3 cellular contexts compared by ENCODE assay signal in genomic region chr19:11464333-11465265, GRCh38.
TF ChIP-seq lines count a peak whose summit lies in the region.

No MANE protein-coding gene starts in this region.

TF ChIP-seq in GM12891, 5 proteins besides CTCF, POLR2A, EP300 and RAD21:
- TF ChIP-seq SPI1 (IDR thresholded peaks at IDR 0.05; ENCODE audit: low read depth, low read length) (no peak), PAX5 (IDR thresholded peaks at IDR 0.05; ENCODE audit: insufficient read depth, low read length, severe bottlenecking) (no peak), POU2F2 (IDR thresholded peaks at IDR 0.05; ENCODE audit: low read depth, low read length) (no peak), POLR2AphosphoS5 (IDR thresholded peaks at IDR 0.05; ENCODE audit: low read depth, low read length) (no peak), TAF1 (IDR thresholded peaks at IDR 0.05; ENCODE audit: low read depth, low read length) (no peak)
TF ChIP-seq in GM12891: peak in this region for 0.

TF ChIP-seq in HCT116, 20 proteins besides CTCF, POLR2A, EP300 and RAD21:
- TF ChIP-seq ZNF274 (IDR thresholded peaks at IDR 0.05; ENCODE audit: low read depth, low read length): no peak
- TF ChIP-seq MAX (IDR thresholded peaks at IDR 0.05): no peak
- no peak for TF ChIP-seq EZH2phosphoT487 (IDR thresholded peaks at IDR 0.05; ENCODE audit: borderline replicate concordance)
- no peak for TF ChIP-seq EZH2 (IDR thresholded peaks at IDR 0.05)
- TF ChIP-seq SIN3A (IDR thresholded peaks at IDR 0.05; ENCODE audit: low read depth): no peak
- no peak for TF ChIP-seq CBX3 (IDR thresholded peaks at IDR 0.05; ENCODE audit: low read depth)
- TF ChIP-seq FOSL1 (IDR thresholded peaks at IDR 0.05; ENCODE audit: low read depth): no peak
- no peak for TF ChIP-seq ELF1 (IDR thresholded peaks at IDR 0.05; ENCODE audit: borderline replicate concordance, low read depth)
- no peak for TF ChIP-seq EGR1 (IDR thresholded peaks at IDR 0.05; ENCODE audit: low read depth)
- no peak for TF ChIP-seq CEBPB (IDR thresholded peaks at IDR 0.05; ENCODE audit: low read depth)
- TF ChIP-seq YY1 (IDR thresholded peaks at IDR 0.05; ENCODE audit: extremely low read depth, insufficient replicate concordance, low read depth, low read length): no peak
- no peak for TF ChIP-seq ZFX (IDR thresholded peaks at IDR 0.05)
- no peak for TF ChIP-seq SP1 (IDR thresholded peaks at IDR 0.05; ENCODE audit: low read depth)
- TF ChIP-seq ATF3 (IDR thresholded peaks at IDR 0.05): no peak
- no peak for TF ChIP-seq SRF (IDR thresholded peaks at IDR 0.05; ENCODE audit: low read depth)
- TF ChIP-seq TCF7L2 (IDR thresholded peaks at IDR 0.05; ENCODE audit: borderline replicate concordance, extremely low read depth, insufficient read depth, insufficient read length): no peak
- TF ChIP-seq JUND (IDR thresholded peaks at IDR 0.05): no peak
- no peak for TF ChIP-seq POLR2AphosphoS5 (IDR thresholded peaks at IDR 0.05; ENCODE audit: low read depth, low read length)

TF ChIP-seq in GM12878, 131 proteins besides CTCF, POLR2A, EP300 and RAD21:
- TF ChIP-seq USF1 (IDR thresholded peaks at IDR 0.05; ENCODE audit: borderline replicate concordance, extremely low read length, insufficient read depth, low read depth, low read length): no peak
- TF ChIP-seq MYC (IDR thresholded peaks at IDR 0.05; ENCODE audit: insufficient read depth, insufficient read length, insufficient replicate concordance, low read length, severe bottlenecking): no peak
- peak; percentile 12 for TF ChIP-seq E4F1 (IDR thresholded peaks at IDR 0.05; ENCODE audit: borderline replicate concordance, partially characterized antibody)
- TF ChIP-seq PKNOX1 (IDR thresholded peaks at IDR 0.05): no peak
- TF ChIP-seq HDGF (IDR thresholded peaks at IDR 0.05): peak; percentile 61; the same call in 1 of the 2 replicates
- 0 out of 2 replicates have a peak, but pooled peaks have one; percentile 49 for TF ChIP-seq NBN (IDR thresholded peaks at IDR 0.05)
- TF ChIP-seq TCF3 (IDR thresholded peaks at IDR 0.05; ENCODE audit: borderline replicate concordance, insufficient read depth, low read depth, low read length): peak; percentile 24; the same call in 1 of the 2 replicates
- peak; percentile 93 for TF ChIP-seq BCL3 (IDR thresholded peaks at IDR 0.05; ENCODE audit: borderline replicate concordance, insufficient read depth, low read depth, low read length, poor library complexity, severe bottlenecking)
